Comparison of ENCODE assay signal across 26 cellular contexts in genomic region chr2:179532890-179533289, GRCh38.
DNase-seq lines count a peak whose midpoint lies in the region; ATAC-seq, FAIRE-seq and TF ChIP-seq lines count a peak whose summit lies in the region.
"Had no signal": no experiment of that assay in that cellular context is flagged by ENCODE, and none has a peak within 500 bp of the region (broad histone marks: within the 10 kb centered on the region; RNA-seq: fewer than 3 reads in every experiment).

No MANE protein-coding gene starts in this region.

- H3K23me2 ChIP-seq in H1 (ENCODE audit: low read depth, low read length): no peaks in the 10 kb centered on the region

- H2BK5ac ChIP-seq in H1 (ENCODE audit: low read depth, low read length): no peak overlapping the region

- no peak for TF ChIP-seq RAD21 in H1 (IDR thresholded peaks at IDR 0.05 in 1 of 2, conservative IDR thresholded peaks at IDR 0.05 in 1 of 2; ENCODE audit: low read depth in 2 of 2, low read length in 2 of 2)

- H3K36me3 ChIP-seq in BLaER1: no peaks in the 10 kb centered on the region
- H3K36me3 ChIP-seq in Loucy (ENCODE audit: insufficient read depth, low read length): no peaks in the 10 kb centered on the region
- H3K36me3 ChIP-seq in H1 (ENCODE audit: control insufficient read depth in 2 of 4, insufficient read depth in 4 of 4, low read length in 3 of 4): no peaks in the 10 kb centered on the region
- H3K36me3 ChIP-seq: esophagus muscularis mucosa, SJSA1 had no signal

- no peak overlapping the region for H2BK120ac ChIP-seq in H1 (replicated peaks; ENCODE audit: low read depth, low read length)

- no peak overlapping the region for H2BK15ac ChIP-seq in H1 (ENCODE audit: low read length)

- no peaks in the 10 kb centered on the region for H4K20me1 ChIP-seq in BLaER1
- no peaks in the 10 kb centered on the region for H4K20me1 ChIP-seq in Loucy (ENCODE audit: insufficient read depth, low read length, poor library complexity, severe bottlenecking)
- H4K20me1 ChIP-seq in H1 (replicated peaks in 1 of 2; ENCODE audit: control insufficient read depth in 1 of 2, insufficient read depth in 2 of 2, low read length in 2 of 2): no peaks in the 10 kb centered on the region

- H2BK12ac ChIP-seq in H1 (ENCODE audit: low read depth, low read length): no peak overlapping the region

- H2AK5ac ChIP-seq in H1 (ENCODE audit: low read depth, low read length): no peak overlapping the region

- H3K18ac ChIP-seq in H1 (ENCODE audit: extremely low read depth, low read length): no peak overlapping the region

- H3K4me2 ChIP-seq in BLaER1 (peak overlapping the region; percentile 52), Loucy (ENCODE audit: low read depth, low read length, poor library complexity, severe bottlenecking) (no peak overlapping the region), H1 (ENCODE audit: insufficient read depth in 1 of 2, low read depth in 2 of 2, low read length in 2 of 2) (no peak overlapping the region)

- no peak overlapping the region for H3K56ac ChIP-seq in H1 (replicated peaks; ENCODE audit: insufficient read length, low read depth, low read length)

- FAIRE-seq in H1 (lab: Jason Lieb, UNC): no peak
- FAIRE-seq: RCC 7860, urothelium cell line had no signal

- POLR2A ChIA-PET in H1 (lab: Charles Lee; ENCODE audit: partially characterized antibody): no interaction called here

- intact Hi-C loops in posterior cingulate gyrus (cut with DNase I): no loop called here

- H4K5ac ChIP-seq in H1 (ENCODE audit: insufficient read length, low read depth, low read length): no peak overlapping the region

- H2AFZ ChIP-seq in Loucy (ENCODE audit: low read length): peak overlapping the region; percentile 50
- H2AFZ ChIP-seq in H1 (ENCODE audit: low read length): no peak overlapping the region
- H2AFZ ChIP-seq: parathyroid adenoma had no signal

- ATAC-seq in GM21723 (IDR thresholded peaks at IDR 0.05; ENCODE audit: unreplicated experiment): no peak
- ATAC-seq: left lobe of liver; naive thymus-derived CD8-positive, alpha-beta T cell; stimulated activated effector memory CD8-positive, alpha-beta T cell treated with anti-CD3 and anti-CD28 coated beads, Interleukin-12 subunit alpha, Interleukin-12 subunit beta, amount 100 ng/mL, for 72 hours had no signal

- H3K4me3 ChIP-seq in BLaER1 (no peak overlapping the region), Loucy (ENCODE audit: low read length, poor library complexity, severe bottlenecking) (no peak overlapping the region), H1 (ENCODE audit: extremely low read depth in 1 of 4, insufficient read depth in 2 of 4, low read depth in 3 of 4, low read length in 4 of 4) (no peak overlapping the region)
- H3K4me3 ChIP-seq: esophagus muscularis mucosa, SJSA1 had no signal

- no peaks in the 10 kb centered on the region for H3F3A ChIP-seq in Loucy (ENCODE audit: low read depth)

- H3K9ac ChIP-seq in BLaER1 (no peak overlapping the region), Loucy (ENCODE audit: low read depth, low read length, poor library complexity, severe bottlenecking) (no peak overlapping the region), H1 (replicated peaks in 1 of 4; ENCODE audit: extremely low read depth in 1 of 4, low read depth in 3 of 4, low read length in 3 of 4) (no peak overlapping the region)
- H3K9ac ChIP-seq: parathyroid adenoma had no signal

- H3K14ac ChIP-seq in H1 (ENCODE audit: insufficient read length): no peak overlapping the region

- no peak for DNase-seq in H1 (ENCODE audit: low read depth in 1 of 2, low spot score in 2 of 2)
- DNase-seq in left kidney (ENCODE audit: low read depth, low spot score): peak; percentile 3
- DNase-seq in posterior cingulate gyrus: no peak
- no peak for DNase-seq in NCI-H345 treated with DMSO at 0.1 percent for 48 hours (lab: John Stamatoyannopoulos, UW; ENCODE audit: unreplicated experiment)
- DNase-seq in SK-N-DZ (ENCODE audit: low spot score): no peak
- DNase-seq: activated CD8-positive, alpha-beta memory T cell treated with anti-CD3 and anti-CD28 coated beads, Interleukin-2, amount 50 U/mL, for 48 hours; DMS 273 treated with DMSO at 0.1 percent for 48 hours; effector memory CD4-positive, alpha-beta T cell; HCEC 1CT; KG1; naive thymus-derived CD8-positive, alpha-beta T cell; NCI-H1930; NCI-H524; stimulated activated CD4-positive, alpha-beta T cell treated with anti-CD3 and anti-CD28 coated beads, Interleukin-1b, Interleukin-23, amount 100 ng/mL, for 48 hours; T-helper 2 cell had no signal

- no peak overlapping the region for H2BK20ac ChIP-seq in H1 (ENCODE audit: low read length)

- peaks cover 14% of the 10 kb centered on the region for H3K4me1 ChIP-seq in BLaER1
- no peaks in the 10 kb centered on the region for H3K4me1 ChIP-seq in Loucy (ENCODE audit: insufficient read depth, low read length, poor library complexity, severe bottlenecking)
- H3K4me1 ChIP-seq in H1 (replicated peaks in 1 of 4; ENCODE audit: control insufficient read depth in 3 of 4, insufficient read depth in 4 of 4, low read length in 3 of 4): no peaks in the 10 kb centered on the region; a peak in 3 of 7 replicates
- H3K4me1 ChIP-seq: esophagus muscularis mucosa, parathyroid adenoma, SJSA1 had no signal

- H3K27me3 ChIP-seq in BLaER1 (no peaks in the 10 kb centered on the region), Loucy (ENCODE audit: insufficient read depth, low read length, poor library complexity, severe bottlenecking) (no peaks in the 10 kb centered on the region), H1 (replicated peaks in 1 of 4; ENCODE audit: control insufficient read depth in 3 of 4, extremely low read depth in 1 of 4, insufficient read depth in 3 of 4, low read length in 3 of 4) (no peaks in the 10 kb centered on the region)
- H3K27me3 ChIP-seq: esophagus muscularis mucosa, SJSA1 had no signal

- TF ChIP-seq CTCF in Loucy (conservative IDR thresholded peaks at IDR 0.05; ENCODE audit: low read length): no peak
- TF ChIP-seq CTCF in H1 (IDR thresholded peaks at IDR 0.05; ENCODE audit: control extremely low read depth in 1 of 3, insufficient read depth in 1 of 3, low read depth in 1 of 3, low read length in 3 of 3): no peak

- no peak overlapping the region for H3K4ac ChIP-seq in H1 (replicated peaks; ENCODE audit: insufficient read length, low read depth, low read length)

- no peaks in the 10 kb centered on the region for H3K79me2 ChIP-seq in Loucy (ENCODE audit: insufficient read depth, low read length)
- H3K79me2 ChIP-seq in H1 (ENCODE audit: control insufficient read depth in 1 of 2, insufficient read depth in 2 of 2, low read length in 2 of 2): no peaks in the 10 kb centered on the region
- H3K79me2 ChIP-seq: parathyroid adenoma had no signal

- CTCF ChIA-PET in H1 (lab: Charles Lee; ENCODE audit: partially characterized antibody): interaction anchor here (2.0 kb wide), 1 partner anchor 10 kb away, joined by 5 read pairs; no protein-coding TSS in a partner anchor

- no peak overlapping the region for H3K23ac ChIP-seq in H1 (ENCODE audit: insufficient read length)

- TF ChIP-seq POLR2A in H1 (IDR thresholded peaks at IDR 0.05; ENCODE audit: control extremely low read depth in 1 of 2, low read depth in 2 of 2, low read length in 2 of 2): no peak

- H3K9me3 ChIP-seq in BLaER1: no peaks in the 10 kb centered on the region
- H3K9me3 ChIP-seq in Loucy (ENCODE audit: insufficient read depth, low read depth, low read length): no peaks in the 10 kb centered on the region
- H3K9me3 ChIP-seq in H1 (ENCODE audit: insufficient read depth in 2 of 2, low read depth in 1 of 2, low read length in 1 of 2): no peaks in the 10 kb centered on the region
- H3K9me3 ChIP-seq: esophagus muscularis mucosa, SJSA1 had no signal

- H3K79me1 ChIP-seq in H1 (ENCODE audit: low read depth, low read length): no peaks in the 10 kb centered on the region

- no peak overlapping the region for H4K8ac ChIP-seq in H1 (ENCODE audit: extremely low read depth, insufficient read depth, low read length)

- no peak for TF ChIP-seq EP300 in H1 (IDR thresholded peaks at IDR 0.05; ENCODE audit: borderline replicate concordance in 1 of 2, low read depth in 2 of 2, low read length in 2 of 2)

- H3K27ac ChIP-seq in BLaER1 (no peak overlapping the region; the same call in 1 of the 2 replicates), H1 (ENCODE audit: low read depth, low read length) (no peak overlapping the region)
- H3K27ac ChIP-seq: esophagus muscularis mucosa, parathyroid adenoma, SJSA1, VCaP had no signal

- H4K91ac ChIP-seq in H1 (replicated peaks; ENCODE audit: insufficient read length, low read length): no peak overlapping the region

- H3K9me2 ChIP-seq in Loucy (replicated peaks; ENCODE audit: low read depth, low read length): no peaks in the 10 kb centered on the region

- 87% methylated on average over 2 of the region's 2 CpGs; no CpG with 5 or more reads in 1 of the 2 experiments for WGBS in H1 (ENCODE audit: extremely low coverage in 1 of 2, insufficient coverage in 1 of 2, insufficient read length in 1 of 2, insufficient replicate concordance in 2 of 2, low coverage in 1 of 2, low lambda C conversion rate in 2 of 2, missing lambda C conversion rate in 1 of 2), 2 experiments

TF ChIP-seq in H1, 55 proteins besides CTCF, POLR2A, EP300 and RAD21:
- TF ChIP-seq CEBPB (IDR thresholded peaks at IDR 0.05; ENCODE audit: low read depth, low read length): peak; percentile 73; the same call in 1 of the 2 replicates
- no peak for TF ChIP-seq BRCA1 (IDR thresholded peaks at IDR 0.05; ENCODE audit: low read depth, low read length)
TF ChIP-seq in H1: peak in this region for 1.
